In genomic region chr11:105447936-105448702, GRCh38 we compare ENCODE assay signal across 18 cellular contexts.
A peak's percentile ranks its signal among the peaks of the same experiment; 100 is the strongest.
DNase-seq lines count a peak whose midpoint lies in the region; ATAC-seq lines count a peak whose summit lies in the region.
"Had no signal": no experiment of that assay in that cellular context is flagged by ENCODE, and none has a peak within 500 bp of the region (broad histone marks: within the 10 kb centered on the region; RNA-seq: fewer than 3 reads in every experiment).

No MANE protein-coding gene starts in this region.

- no peak overlapping the region for H3K4me3 Mint-ChIP-seq in activated CD4-positive, alpha-beta T cell treated with anti-CD3 and anti-CD28 coated beads for 36 hours
- H3K4me3 Mint-ChIP-seq in activated naive CD8-positive, alpha-beta T cell treated with anti-CD3 and anti-CD28 coated beads, Interleukin-2, amount 50 U/mL, for 24 hours, result no peak overlapping the region
- H3K4me3 Mint-ChIP-seq in activated naive CD8-positive, alpha-beta T cell treated with anti-CD3 and anti-CD28 coated beads for 36 hours, result no peak overlapping the region
- H3K4me3 Mint-ChIP-seq in activated T-cell treated with anti-CD3 and anti-CD28 coated beads, Interleukin-2, amount 50 U/mL, for 72 hours, result peak overlapping the region in 1 of 2 donors; percentile 9
- no peak overlapping the region for H3K4me3 Mint-ChIP-seq in stimulated activated memory B cell treated with anti-CD40 and anti-IgM and Interleukin-4, amounts not matched to agents 10 μg/mL and 1 μg/mL and 100 μg/mL, for 72 hours
- H3K4me3 Mint-ChIP-seq: CD8-positive, alpha-beta memory T cell had no signal

- no peak overlapping the region for H3K27ac ChIP-seq in caudate nucleus (ENCODE audit: low read depth, low read length)
- H3K27ac ChIP-seq: BLaER1, PC-9 had no signal

- peaks cover 7% of the 10 kb centered on the region for H3K4me1 Mint-ChIP-seq in activated CD4-positive, alpha-beta T cell treated with anti-CD3 and anti-CD28 coated beads for 36 hours
- peaks cover 4% of the 10 kb centered on the region for H3K4me1 Mint-ChIP-seq in activated naive CD8-positive, alpha-beta T cell treated with anti-CD3 and anti-CD28 coated beads, Interleukin-2, amount 50 U/mL, for 24 hours
- H3K4me1 Mint-ChIP-seq in activated naive CD8-positive, alpha-beta T cell treated with anti-CD3 and anti-CD28 coated beads for 36 hours, result peaks cover 4% of the 10 kb centered on the region
- H3K4me1 Mint-ChIP-seq in activated T-cell treated with anti-CD3 and anti-CD28 coated beads, Interleukin-2, amount 50 U/mL, for 72 hours (ENCODE audit: low read depth), result peaks cover 12% of the 10 kb centered on the region
- no peaks in the 10 kb centered on the region for H3K4me1 Mint-ChIP-seq in stimulated activated memory B cell treated with anti-CD40 and anti-IgM and Interleukin-4, amounts not matched to agents 10 μg/mL and 1 μg/mL and 100 μg/mL, for 72 hours
- H3K4me1 Mint-ChIP-seq: CD8-positive, alpha-beta memory T cell had no signal

- H3K36me3 Mint-ChIP-seq in activated CD4-positive, alpha-beta T cell treated with anti-CD3 and anti-CD28 coated beads for 36 hours (ENCODE audit: low read depth), result no peaks in the 10 kb centered on the region
- H3K36me3 Mint-ChIP-seq in activated naive CD8-positive, alpha-beta T cell treated with anti-CD3 and anti-CD28 coated beads, Interleukin-2, amount 50 U/mL, for 24 hours (ENCODE audit: low read depth), result no peaks in the 10 kb centered on the region
- no peaks in the 10 kb centered on the region for H3K36me3 Mint-ChIP-seq in activated naive CD8-positive, alpha-beta T cell treated with anti-CD3 and anti-CD28 coated beads for 36 hours
- H3K36me3 Mint-ChIP-seq in activated T-cell treated with anti-CD3 and anti-CD28 coated beads, Interleukin-2, amount 50 U/mL, for 72 hours (ENCODE audit: insufficient read depth in 2 of 2), result peaks cover 4 to 5% of the 10 kb centered on the region in 2 donors
- no peaks in the 10 kb centered on the region for H3K36me3 Mint-ChIP-seq in stimulated activated memory B cell treated with anti-CD40 and anti-IgM and Interleukin-4, amounts not matched to agents 10 μg/mL and 1 μg/mL and 100 μg/mL, for 72 hours
- H3K36me3 Mint-ChIP-seq: CD8-positive, alpha-beta memory T cell had no signal

- CTCF ChIA-PET in activated CD4-positive, alpha-beta T cell treated with anti-CD3 and anti-CD28 coated beads for 36 hours (lab: Charles Lee), result no interaction called here

- peaks cover 11% of the 10 kb centered on the region for H3K9me3 Mint-ChIP-seq in activated CD4-positive, alpha-beta T cell treated with anti-CD3 and anti-CD28 coated beads for 36 hours (ENCODE audit: low read depth)
- H3K9me3 Mint-ChIP-seq in activated naive CD8-positive, alpha-beta T cell treated with anti-CD3 and anti-CD28 coated beads, Interleukin-2, amount 50 U/mL, for 24 hours, result peaks cover 16% of the 10 kb centered on the region
- peaks cover 10% of the 10 kb centered on the region for H3K9me3 Mint-ChIP-seq in activated naive CD8-positive, alpha-beta T cell treated with anti-CD3 and anti-CD28 coated beads for 36 hours
- H3K9me3 Mint-ChIP-seq in activated T-cell treated with anti-CD3 and anti-CD28 coated beads, Interleukin-2, amount 50 U/mL, for 72 hours, result peaks cover 2 to 8% of the 10 kb centered on the region in 2 donors
- peaks cover 12% of the 10 kb centered on the region for H3K9me3 Mint-ChIP-seq in stimulated activated memory B cell treated with anti-CD40 and anti-IgM and Interleukin-4, amounts not matched to agents 10 μg/mL and 1 μg/mL and 100 μg/mL, for 72 hours

- peak; percentile 75 for ATAC-seq in activated CD4-positive, alpha-beta T cell treated with anti-CD3 and anti-CD28 coated beads for 36 hours
- peak; percentile 38 for ATAC-seq in activated naive CD8-positive, alpha-beta T cell treated with anti-CD3 and anti-CD28 coated beads, Interleukin-2, amount 50 U/mL, for 24 hours
- peak; percentile 77 to 80 for ATAC-seq in activated T-cell treated with anti-CD3 and anti-CD28 coated beads, Interleukin-2, amount 50 U/mL, for 72 hours (replicated peaks in 1 of 2)
- peak; percentile 58 for ATAC-seq in stimulated activated memory B cell treated with anti-CD40 and anti-IgM and Interleukin-4, amounts not matched to agents 10 μg/mL and 1 μg/mL and 100 μg/mL, for 72 hours
- ATAC-seq in GM19395 (IDR thresholded peaks at IDR 0.05; ENCODE audit: unreplicated experiment), result no peak

- H3K27me3 Mint-ChIP-seq in activated CD4-positive, alpha-beta T cell treated with anti-CD3 and anti-CD28 coated beads for 36 hours, result peaks cover 1% of the 10 kb centered on the region
- H3K27me3 Mint-ChIP-seq in activated naive CD8-positive, alpha-beta T cell treated with anti-CD3 and anti-CD28 coated beads, Interleukin-2, amount 50 U/mL, for 24 hours, result peaks cover 3% of the 10 kb centered on the region
- H3K27me3 Mint-ChIP-seq in activated naive CD8-positive, alpha-beta T cell treated with anti-CD3 and anti-CD28 coated beads for 36 hours, result peaks cover 3% of the 10 kb centered on the region
- no peaks in the 10 kb centered on the region for H3K27me3 Mint-ChIP-seq in activated T-cell treated with anti-CD3 and anti-CD28 coated beads, Interleukin-2, amount 50 U/mL, for 72 hours (ENCODE audit: low read depth)
- no peaks in the 10 kb centered on the region for H3K27me3 Mint-ChIP-seq in stimulated activated memory B cell treated with anti-CD40 and anti-IgM and Interleukin-4, amounts not matched to agents 10 μg/mL and 1 μg/mL and 100 μg/mL, for 72 hours
- H3K27me3 Mint-ChIP-seq: CD8-positive, alpha-beta memory T cell had no signal

- H3K27ac Mint-ChIP-seq in activated CD4-positive, alpha-beta T cell treated with anti-CD3 and anti-CD28 coated beads for 36 hours, result no peak overlapping the region
- H3K27ac Mint-ChIP-seq in activated naive CD8-positive, alpha-beta T cell treated with anti-CD3 and anti-CD28 coated beads, Interleukin-2, amount 50 U/mL, for 24 hours, result no peak overlapping the region
- H3K27ac Mint-ChIP-seq in activated naive CD8-positive, alpha-beta T cell treated with anti-CD3 and anti-CD28 coated beads for 36 hours, result no peak overlapping the region
- no peak overlapping the region for H3K27ac Mint-ChIP-seq in activated T-cell treated with anti-CD3 and anti-CD28 coated beads, Interleukin-2, amount 50 U/mL, for 72 hours
- H3K27ac Mint-ChIP-seq in stimulated activated memory B cell treated with anti-CD40 and anti-IgM and Interleukin-4, amounts not matched to agents 10 μg/mL and 1 μg/mL and 100 μg/mL, for 72 hours, result no peak overlapping the region
- H3K27ac Mint-ChIP-seq: CD8-positive, alpha-beta memory T cell had no signal

- peak; percentile 54 for DNase-seq in activated CD4-positive, alpha-beta T cell treated with anti-CD3 and anti-CD28 coated beads for 36 hours
- no peak for DNase-seq in activated CD4-positive, alpha-beta T cell treated with anti-CD3 and anti-CD28 coated beads, Interleukin-2, amount 50 U/mL, for 4 hours
- peak; percentile 7 for DNase-seq in activated naive CD8-positive, alpha-beta T cell treated with anti-CD3 and anti-CD28 coated beads, Interleukin-2, amount 50 U/mL, for 24 hours
- no peak for DNase-seq in activated naive CD8-positive, alpha-beta T cell treated with anti-CD3 and anti-CD28 coated beads for 36 hours
- peak; percentile 44 to 48 for DNase-seq in activated T-cell treated with anti-CD3 and anti-CD28 coated beads, Interleukin-2, amount 50 U/mL, for 72 hours
- DNase-seq in caudate nucleus (lab: John Stamatoyannopoulos, UW), result no peak
- DNase-seq: 8988T; CD8-positive, alpha-beta memory T cell; GF-D8; MV-4-11; NCI-H1417 treated with DMSO at 0.1 percent for 48 hours; NCI-H2029; NCI-H524; NK-92 treated with Interleukin-12 subunit alpha and Interleukin-12 subunit beta, amount 100 ng/mL, for 24 hours; PC-9 had no signal

- intact Hi-C loops in activated CD4-positive, alpha-beta T cell treated with anti-CD3 and anti-CD28 coated beads for 36 hours (cut with DNase I, micrococcal nuclease), result no loop called here

- POLR2A ChIA-PET in activated CD4-positive, alpha-beta T cell treated with anti-CD3 and anti-CD28 coated beads for 36 hours (lab: Charles Lee), result no interaction called here

Comparison
In these comparisons a context has a peak if more than half of its experiments do, and no peak if none do; other contexts are left out.
1. DNase-seq: peak in activated CD4-positive, alpha-beta T cell treated with anti-CD3 and anti-CD28 coated beads for 36 hours (single experiment), activated naive CD8-positive, alpha-beta T cell treated with anti-CD3 and anti-CD28 coated beads, Interleukin-2, amount 50 U/mL, for 24 hours (single experiment) and activated T-cell treated with anti-CD3 and anti-CD28 coated beads, Interleukin-2, amount 50 U/mL, for 72 hours (2 of 2); none in activated CD4-positive, alpha-beta T cell treated with anti-CD3 and anti-CD28 coated beads, Interleukin-2, amount 50 U/mL, for 4 hours (0 of 2), activated naive CD8-positive, alpha-beta T cell treated with anti-CD3 and anti-CD28 coated beads for 36 hours (single experiment) and caudate nucleus (0 of 61).